ENCODE assay signal across 2 cellular contexts in the genomic region with DNA sequence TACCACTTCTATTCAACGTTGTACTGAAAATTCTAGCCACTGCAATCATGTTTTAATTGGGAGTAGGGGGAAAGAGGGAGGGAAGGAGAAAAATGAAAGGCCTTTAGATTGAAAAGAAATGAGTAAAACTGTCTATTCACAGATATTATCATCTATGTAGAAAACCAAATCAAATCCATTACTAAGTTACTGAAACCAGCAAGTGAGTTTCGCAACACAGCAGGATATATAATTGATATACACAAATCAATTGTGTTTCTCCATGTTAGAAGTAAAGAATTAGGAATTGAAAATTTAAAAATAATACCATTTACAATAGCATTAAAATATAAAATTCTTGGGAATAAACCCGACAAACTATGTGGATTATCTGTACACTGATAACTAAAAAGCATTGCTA.
TF ChIP-seq lines count a peak whose summit lies in the region.

No MANE protein-coding gene starts in this region.

TF ChIP-seq in HCT116, 20 proteins besides CTCF, POLR2A, EP300 and RAD21:
- no peak for TF ChIP-seq TCF7L2 (IDR thresholded peaks at IDR 0.05; ENCODE audit: borderline replicate concordance, extremely low read depth, insufficient read depth, insufficient read length)
- no peak for TF ChIP-seq CBX3 (IDR thresholded peaks at IDR 0.05; ENCODE audit: low read depth)
- no peak for TF ChIP-seq JUND (IDR thresholded peaks at IDR 0.05)
- no peak for TF ChIP-seq FOSL1 (IDR thresholded peaks at IDR 0.05; ENCODE audit: low read depth)
- TF ChIP-seq, protein P1, sequence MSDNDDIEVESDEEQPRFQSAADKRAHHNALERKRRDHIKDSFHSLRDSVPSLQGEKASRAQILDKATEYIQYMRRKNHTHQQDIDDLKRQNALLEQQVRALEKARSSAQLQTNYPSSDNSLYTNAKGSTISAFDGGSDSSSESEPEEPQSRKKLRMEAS (IDR thresholded peaks at IDR 0.05): no peak
- no peak for TF ChIP-seq YY1 (IDR thresholded peaks at IDR 0.05; ENCODE audit: extremely low read depth, insufficient replicate concordance, low read depth, low read length)
- TF ChIP-seq, protein P2, sequence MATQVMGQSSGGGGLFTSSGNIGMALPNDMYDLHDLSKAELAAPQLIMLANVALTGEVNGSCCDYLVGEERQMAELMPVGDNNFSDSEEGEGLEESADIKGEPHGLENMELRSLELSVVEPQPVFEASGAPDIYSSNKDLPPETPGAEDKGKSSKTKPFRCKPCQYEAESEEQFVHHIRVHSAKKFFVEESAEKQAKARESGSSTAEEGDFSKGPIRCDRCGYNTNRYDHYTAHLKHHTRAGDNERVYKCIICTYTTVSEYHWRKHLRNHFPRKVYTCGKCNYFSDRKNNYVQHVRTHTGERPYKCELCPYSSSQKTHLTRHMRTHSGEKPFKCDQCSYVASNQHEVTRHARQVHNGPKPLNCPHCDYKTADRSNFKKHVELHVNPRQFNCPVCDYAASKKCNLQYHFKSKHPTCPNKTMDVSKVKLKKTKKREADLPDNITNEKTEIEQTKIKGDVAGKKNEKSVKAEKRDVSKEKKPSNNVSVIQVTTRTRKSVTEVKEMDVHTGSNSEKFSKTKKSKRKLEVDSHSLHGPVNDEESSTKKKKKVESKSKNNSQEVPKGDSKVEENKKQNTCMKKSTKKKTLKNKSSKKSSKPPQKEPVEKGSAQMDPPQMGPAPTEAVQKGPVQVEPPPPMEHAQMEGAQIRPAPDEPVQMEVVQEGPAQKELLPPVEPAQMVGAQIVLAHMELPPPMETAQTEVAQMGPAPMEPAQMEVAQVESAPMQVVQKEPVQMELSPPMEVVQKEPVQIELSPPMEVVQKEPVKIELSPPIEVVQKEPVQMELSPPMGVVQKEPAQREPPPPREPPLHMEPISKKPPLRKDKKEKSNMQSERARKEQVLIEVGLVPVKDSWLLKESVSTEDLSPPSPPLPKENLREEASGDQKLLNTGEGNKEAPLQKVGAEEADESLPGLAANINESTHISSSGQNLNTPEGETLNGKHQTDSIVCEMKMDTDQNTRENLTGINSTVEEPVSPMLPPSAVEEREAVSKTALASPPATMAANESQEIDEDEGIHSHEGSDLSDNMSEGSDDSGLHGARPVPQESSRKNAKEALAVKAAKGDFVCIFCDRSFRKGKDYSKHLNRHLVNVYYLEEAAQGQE (IDR thresholded peaks at IDR 0.05; ENCODE audit: low read depth): no peak
- no peak for TF ChIP-seq EZH2phosphoT487 (IDR thresholded peaks at IDR 0.05; ENCODE audit: borderline replicate concordance)
- no peak for TF ChIP-seq CEBPB (IDR thresholded peaks at IDR 0.05; ENCODE audit: low read depth)
- no peak for TF ChIP-seq SRF (IDR thresholded peaks at IDR 0.05; ENCODE audit: low read depth)
- TF ChIP-seq POLR2AphosphoS5 (IDR thresholded peaks at IDR 0.05; ENCODE audit: low read depth, low read length): no peak
- TF ChIP-seq, protein P3, sequence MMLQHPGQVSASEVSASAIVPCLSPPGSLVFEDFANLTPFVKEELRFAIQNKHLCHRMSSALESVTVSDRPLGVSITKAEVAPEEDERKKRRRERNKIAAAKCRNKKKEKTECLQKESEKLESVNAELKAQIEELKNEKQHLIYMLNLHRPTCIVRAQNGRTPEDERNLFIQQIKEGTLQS (IDR thresholded peaks at IDR 0.05): no peak
- TF ChIP-seq, protein P4, sequence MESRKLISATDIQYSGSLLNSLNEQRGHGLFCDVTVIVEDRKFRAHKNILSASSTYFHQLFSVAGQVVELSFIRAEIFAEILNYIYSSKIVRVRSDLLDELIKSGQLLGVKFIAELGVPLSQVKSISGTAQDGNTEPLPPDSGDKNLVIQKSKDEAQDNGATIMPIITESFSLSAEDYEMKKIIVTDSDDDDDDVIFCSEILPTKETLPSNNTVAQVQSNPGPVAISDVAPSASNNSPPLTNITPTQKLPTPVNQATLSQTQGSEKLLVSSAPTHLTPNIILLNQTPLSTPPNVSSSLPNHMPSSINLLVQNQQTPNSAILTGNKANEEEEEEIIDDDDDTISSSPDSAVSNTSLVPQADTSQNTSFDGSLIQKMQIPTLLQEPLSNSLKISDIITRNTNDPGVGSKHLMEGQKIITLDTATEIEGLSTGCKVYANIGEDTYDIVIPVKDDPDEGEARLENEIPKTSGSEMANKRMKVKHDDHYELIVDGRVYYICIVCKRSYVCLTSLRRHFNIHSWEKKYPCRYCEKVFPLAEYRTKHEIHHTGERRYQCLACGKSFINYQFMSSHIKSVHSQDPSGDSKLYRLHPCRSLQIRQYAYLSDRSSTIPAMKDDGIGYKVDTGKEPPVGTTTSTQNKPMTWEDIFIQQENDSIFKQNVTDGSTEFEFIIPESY (IDR thresholded peaks at IDR 0.05; ENCODE audit: extremely low read depth, insufficient replicate concordance, low read length): no peak
TF ChIP-seq in HCT116: peak in this region for 0.

TF ChIP-seq in GM12878, 131 proteins besides CTCF, POLR2A, EP300 and RAD21:
- TF ChIP-seq SUPT20H (IDR thresholded peaks at IDR 0.05; ENCODE audit: borderline replicate concordance, control insufficient read depth, low read depth, low read length): no peak
- TF ChIP-seq RBBP5 (conservative IDR thresholded peaks at IDR 0.05): no peak
- no peak for TF ChIP-seq CREM (IDR thresholded peaks at IDR 0.05; ENCODE audit: low read depth)
- no peak for TF ChIP-seq DPF2 (IDR thresholded peaks at IDR 0.05)
- no peak for TF ChIP-seq SPI1 (IDR thresholded peaks at IDR 0.05; ENCODE audit: borderline replicate concordance, insufficient read depth, low read depth, low read length)
- no peak for TF ChIP-seq NFXL1 (IDR thresholded peaks at IDR 0.05; ENCODE audit: borderline replicate concordance)
- no peak for TF ChIP-seq RCOR1 (conservative IDR thresholded peaks at IDR 0.05; ENCODE audit: low read depth, low read length)
TF ChIP-seq in GM12878: peak in this region for 0.
